25 cellular contexts compared by ENCODE assay signal in the genomic region with DNA sequence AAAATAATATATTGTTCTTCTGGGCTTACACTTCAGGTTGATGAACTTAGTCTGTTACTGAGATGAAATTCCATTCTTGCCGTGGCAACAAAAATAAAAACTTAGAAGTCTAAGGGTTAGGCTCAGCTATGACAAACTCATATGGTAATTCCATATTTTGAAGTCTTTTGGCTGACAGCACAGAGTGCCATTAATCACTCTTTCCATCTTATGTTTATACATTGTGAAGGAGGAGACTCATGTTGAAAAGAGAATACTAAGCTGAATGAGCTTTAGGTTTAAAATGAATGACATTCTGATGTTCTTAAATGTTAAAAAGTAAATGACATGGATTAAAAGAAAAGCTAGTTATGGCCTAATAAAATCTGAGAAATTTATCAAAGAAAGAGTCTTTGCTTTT.
DNase-seq lines count a peak whose midpoint lies in the region; ATAC-seq, FAIRE-seq and TF ChIP-seq lines count a peak whose summit lies in the region.
"Had no signal": no experiment of that assay in that cellular context is flagged by ENCODE, and none has a peak within 500 bp of the region (broad histone marks: within the 10 kb centered on the region; RNA-seq: fewer than 3 reads in every experiment).

No MANE protein-coding gene starts in this region.

- no peak overlapping the region for H3K4me3 ChIP-seq in GM12878
- H3K4me3 ChIP-seq: BLaER1 treated with 17β-estradiol and CSF1 and Interleukin-3, amounts not matched to agents 10 nM and 100 nM had no signal

- no peaks in the 10 kb centered on the region for H3K27me3 Mint-ChIP-seq in chondrocyte (ENCODE audit: low read depth)
- H3K27me3 Mint-ChIP-seq: B cell; CD4-positive, alpha-beta T cell had no signal

- CTCF ChIA-PET in GM12878 (lab: Yijun Ruan, JAX): interaction anchor here (0.6 to 1.3 kb wide), 4 partner anchors 8 to 81 kb away, joined by 3 to 4 read pairs (median 3); no protein-coding TSS in a partner anchor

- H3K79me2 ChIP-seq in GM12878 (ENCODE audit: control insufficient read depth, insufficient read depth, low read length): no peaks in the 10 kb centered on the region

- no peak overlapping the region for H3K4me2 ChIP-seq in GM12878 (ENCODE audit: control insufficient read depth, insufficient read depth)
- H3K4me2 ChIP-seq: BLaER1 treated with 17β-estradiol and CSF1 and Interleukin-3, amounts not matched to agents 10 nM and 100 nM had no signal

- SMC1A ChIA-PET in GM12878 (lab: Charles Lee; ENCODE audit: uncharacterized antibody, unreplicated experiment): interaction anchor here (0.6 to 2.1 kb wide), 5 partner anchors 8 to 995 kb away, joined by 3 to 8 read pairs (median 3); no protein-coding TSS in a partner anchor

- H3K4me1 ChIP-seq in GM12878 (ENCODE audit: control insufficient read depth, insufficient read depth, low read length): no peaks in the 10 kb centered on the region
- H3K4me1 ChIP-seq: BLaER1 treated with 17β-estradiol and CSF1 and Interleukin-3, amounts not matched to agents 10 nM and 100 nM; Caco-2 had no signal

- POLR2A ChIA-PET in GM12878 (lab: Charles Lee): no interaction called here

- in situ Hi-C loops in GM12878 (cut with MboI): no loop called here

- TF ChIP-seq CTCF in GM12878 (IDR thresholded peaks at IDR 0.05 in 2 of 3, conservative IDR thresholded peaks at IDR 0.05 in 1 of 3; ENCODE audit: control insufficient read depth in 2 of 3, extremely low read depth in 1 of 3, insufficient read depth in 1 of 3, low read depth in 3 of 3, low read length in 3 of 3) (no peak), chondrocyte (IDR thresholded peaks at IDR 0.05) (no peak)

- no peaks in the 10 kb centered on the region for H3K36me3 ChIP-seq in GM12878 (ENCODE audit: control insufficient read depth in 2 of 2, insufficient read depth in 2 of 2, low read length in 1 of 2)
- H3K36me3 ChIP-seq: BLaER1 treated with 17β-estradiol and CSF1 and Interleukin-3, amounts not matched to agents 10 nM and 100 nM had no signal

- H3K27ac ChIP-seq in GM12878 (ENCODE audit: control insufficient read depth, insufficient read depth): no peak overlapping the region
- H3K27ac ChIP-seq: BLaER1 treated with 17β-estradiol and CSF1 and Interleukin-3, amounts not matched to agents 10 nM and 100 nM; C4-2B had no signal

- peak overlapping the region; percentile 42 for H3K27ac Mint-ChIP-seq in chondrocyte (ENCODE audit: unreplicated experiment)
- H3K27ac Mint-ChIP-seq: B cell; CD4-positive, alpha-beta T cell; CD8-positive, alpha-beta T cell had no signal

- no peak for TF ChIP-seq POLR2A in GM12878 (IDR thresholded peaks at IDR 0.05; ENCODE audit: low read depth, low read length)

- peak; percentile 18 for FAIRE-seq in GM12878 (lab: Jason Lieb, UNC)
- FAIRE-seq: A204.1, GM12891 had no signal

- no peaks in the 10 kb centered on the region for H4K20me1 ChIP-seq in GM12878 (ENCODE audit: control insufficient read depth, insufficient read depth)
- H4K20me1 ChIP-seq: BLaER1 treated with 17β-estradiol and CSF1 and Interleukin-3, amounts not matched to agents 10 nM and 100 nM had no signal

- DNase-seq in GM12878 (ENCODE audit: low read depth, low spot score) (no peak), chondrocyte (ENCODE audit: low spot score) (no peak), left kidney (ENCODE audit: low read depth, low spot score) (peak; percentile 2), RKO (ENCODE audit: low spot score) (no peak)
- no peak for DNase-seq in stimulated activated CD4-positive, alpha-beta T cell treated with anti-CD3 and anti-CD28 coated beads, Interleukin-1b, Interleukin-23, amount 100 ng/mL, for 48 hours
- DNase-seq in stimulated activated naive CD4-positive, alpha-beta T cell treated with Interleukin-2 at 50 U/mL for 16 hours (lab: John Stamatoyannopoulos, UW): no peak
- DNase-seq: 8988T; ACHN; AML-193; Caco-2; Calu3; CD4-positive, alpha-beta T cell; CD8-positive, alpha-beta T cell; DMS 273 treated with DMSO at 0.1 percent for 48 hours; DMS153; DMS53; DMS79; DND-41; EL; GDM1 had no signal

- RAD21 ChIA-PET in GM12878 (lab: Charles Lee; ENCODE audit: unreplicated experiment): no interaction called here

- no peaks in the 10 kb centered on the region for H3K27me3 ChIP-seq in GM12878 (replicated peaks in 1 of 2; ENCODE audit: control insufficient read depth in 2 of 2, insufficient read depth in 2 of 2, low read length in 1 of 2)
- H3K27me3 ChIP-seq: BLaER1 treated with 17β-estradiol and CSF1 and Interleukin-3, amounts not matched to agents 10 nM and 100 nM had no signal

- H3K36me3 Mint-ChIP-seq in chondrocyte (ENCODE audit: low read depth): no peaks in the 10 kb centered on the region
- H3K36me3 Mint-ChIP-seq: CD8-positive, alpha-beta T cell had no signal

- H3K4me3 Mint-ChIP-seq in chondrocyte (ENCODE audit: unreplicated experiment): no peak overlapping the region
- H3K4me3 Mint-ChIP-seq: B cell; CD4-positive, alpha-beta T cell; CD8-positive, alpha-beta T cell had no signal

- no peak overlapping the region for H2AFZ ChIP-seq in GM12878 (ENCODE audit: control insufficient read depth, low read depth, low read length)

- peaks cover 5% of the 10 kb centered on the region for H3K4me1 Mint-ChIP-seq in chondrocyte (ENCODE audit: low read depth)
- H3K4me1 Mint-ChIP-seq: B cell had no signal

- no peak for ATAC-seq in GM12878
- ATAC-seq: CD8-positive, alpha-beta T cell had no signal

- intact Hi-C loops in GM12878 (cut with micrococcal nuclease; ENCODE audit: unreplicated experiment): no loop called here

- WGBS in GM12878 (ENCODE audit: insufficient coverage, insufficient replicate concordance, low lambda C conversion rate, missing lambda C conversion rate): 0% methylated on average over 1 of the region's 1 CpG

- TF ChIP-seq RAD21 in GM12878 (IDR thresholded peaks at IDR 0.05; ENCODE audit: insufficient read depth, low read depth, low read length): no peak

- H3K9ac ChIP-seq in GM12878 (ENCODE audit: control insufficient read depth, insufficient read depth, low read length): no peak overlapping the region
- H3K9ac ChIP-seq: BLaER1 treated with 17β-estradiol and CSF1 and Interleukin-3, amounts not matched to agents 10 nM and 100 nM had no signal

- H3K9me3 Mint-ChIP-seq in chondrocyte (ENCODE audit: low read depth): no peaks in the 10 kb centered on the region

- no TSS peak for BruUV-seq in GM12878 (replicated peaks; lab: Mats Ljungman, UMichigan)

- H3K9me3 ChIP-seq in GM12878 (replicated peaks; ENCODE audit: control insufficient read depth, insufficient read depth, low read length): no peaks in the 10 kb centered on the region
- H3K9me3 ChIP-seq: BLaER1 treated with 17β-estradiol and CSF1 and Interleukin-3, amounts not matched to agents 10 nM and 100 nM; Caco-2 had no signal

- no peak for TF ChIP-seq EP300 in GM12878 (IDR thresholded peaks at IDR 0.05; ENCODE audit: borderline replicate concordance in 1 of 2, control insufficient read depth in 1 of 2, low read depth in 2 of 2, low read length in 2 of 2)

TF ChIP-seq in GM12878, 131 proteins besides CTCF, POLR2A, EP300 and RAD21:
- TF ChIP-seq CHD2 (IDR thresholded peaks at IDR 0.05; ENCODE audit: borderline replicate concordance, low read depth, low read length): no peak
- no peak for TF ChIP-seq CBX3 (IDR thresholded peaks at IDR 0.05; ENCODE audit: borderline replicate concordance, low read depth)
- TF ChIP-seq SIN3A (IDR thresholded peaks at IDR 0.05; ENCODE audit: low read depth, low read length): no peak
- no peak for TF ChIP-seq MYB (IDR thresholded peaks at IDR 0.05; ENCODE audit: borderline replicate concordance, low read depth, low read length)
- no peak for TF ChIP-seq FOXK2 (IDR thresholded peaks at IDR 0.05)
- TF ChIP-seq, protein P1, sequence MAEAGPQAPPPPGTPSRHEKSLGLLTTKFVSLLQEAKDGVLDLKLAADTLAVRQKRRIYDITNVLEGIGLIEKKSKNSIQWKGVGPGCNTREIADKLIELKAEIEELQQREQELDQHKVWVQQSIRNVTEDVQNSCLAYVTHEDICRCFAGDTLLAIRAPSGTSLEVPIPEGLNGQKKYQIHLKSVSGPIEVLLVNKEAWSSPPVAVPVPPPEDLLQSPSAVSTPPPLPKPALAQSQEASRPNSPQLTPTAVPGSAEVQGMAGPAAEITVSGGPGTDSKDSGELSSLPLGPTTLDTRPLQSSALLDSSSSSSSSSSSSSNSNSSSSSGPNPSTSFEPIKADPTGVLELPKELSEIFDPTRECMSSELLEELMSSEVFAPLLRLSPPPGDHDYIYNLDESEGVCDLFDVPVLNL (IDR thresholded peaks at IDR 0.05; ENCODE audit: low read depth, low read length): no peak
- TF ChIP-seq SUPT20H (IDR thresholded peaks at IDR 0.05; ENCODE audit: borderline replicate concordance, control insufficient read depth, low read depth, low read length): no peak
- no peak for TF ChIP-seq ZZZ3 (IDR thresholded peaks at IDR 0.05; ENCODE audit: control insufficient read depth, insufficient read length, low read depth)
TF ChIP-seq in GM12878: peak in this region for 0.
